ENCODE assay signal across 1 cellular context in genomic region chr20:47347661-47348462, GRCh38.
TF ChIP-seq lines count a peak whose summit lies in the region.

No MANE protein-coding gene starts in this region.

TF ChIP-seq in SK-N-SH treated with all-trans-retinoic acid at 6 μM for 48 hours, 23 proteins besides CTCF, POLR2A, EP300 and RAD21 (continued from another document):
- TF ChIP-seq OSR1 (CRISPR knock-in tag; IDR thresholded peaks at IDR 0.05) (no peak), ZFP30 (CRISPR knock-in tag; IDR thresholded peaks at IDR 0.05) (no peak), CREB5 (CRISPR knock-in tag; IDR thresholded peaks at IDR 0.05; ENCODE audit: low read depth) (no peak)
TF ChIP-seq in SK-N-SH treated with all-trans-retinoic acid at 6 μM for 48 hours: peak in this region for 0.
